Comparison of ENCODE assay signal across 7 cellular contexts in the genomic region with DNA sequence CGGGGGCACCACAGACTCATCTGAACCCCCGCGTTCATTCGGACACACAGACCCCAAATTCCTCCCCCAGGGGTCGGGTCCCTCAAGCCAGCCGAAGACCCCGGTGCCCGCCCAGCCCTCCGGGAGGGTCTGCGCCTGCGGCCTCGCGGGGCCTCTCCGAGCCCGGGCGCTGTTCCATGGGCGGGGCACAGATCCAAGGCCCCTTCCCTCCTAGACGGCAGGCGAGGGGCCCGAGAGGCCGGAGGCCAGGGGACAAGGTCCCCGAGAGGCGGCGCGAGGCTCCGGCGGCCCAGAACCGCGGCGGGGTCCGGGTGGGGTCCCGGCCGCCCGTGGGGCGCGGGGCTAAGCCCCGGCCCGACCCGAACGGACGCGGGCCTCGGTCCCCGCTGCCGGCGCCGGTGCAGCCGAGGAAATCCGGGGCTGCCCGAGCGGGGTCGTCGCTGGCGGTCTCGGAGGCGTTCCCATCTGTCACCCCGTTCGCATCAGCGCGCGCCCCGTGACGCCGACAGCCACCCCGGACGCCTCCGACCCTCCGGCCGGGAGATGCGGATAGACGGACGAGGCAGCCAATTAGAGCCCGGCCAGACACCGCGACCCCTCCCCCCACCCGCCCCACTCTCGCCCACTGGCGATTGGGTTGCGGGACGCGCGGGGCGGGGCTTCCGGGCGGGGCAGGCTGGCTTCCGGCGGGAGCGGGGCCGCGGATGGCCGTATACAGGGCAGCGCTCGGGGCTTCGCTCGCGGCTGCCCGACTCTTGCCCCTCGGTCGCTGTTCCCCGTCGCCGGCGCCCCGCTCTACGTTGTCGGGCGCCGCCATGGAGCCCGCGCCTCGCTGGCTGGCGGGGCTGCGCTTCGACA. TPM values are rescaled to one million over a fixed set of nuclear protein-coding genes. Genes with fewer than 3 reads are reported as not detected.
DNase-seq lines count a peak whose midpoint lies in the region; ATAC-seq, FAIRE-seq and TF ChIP-seq lines count a peak whose summit lies in the region.

SELENOO (plus strand) TSS at position 679 of the 858 bp plus-strand sequence; CDS start at position 705, 26 bp downstream.

- H3K9me3 ChIP-seq in WERI-Rb-1 (ENCODE audit: severe bottlenecking) (no peaks in the 10 kb centered on the region), mammary epithelial cell (replicated peaks; ENCODE audit: insufficient read depth, low read length) (no peaks in the 10 kb centered on the region), small intestine (ENCODE audit: control insufficient read depth, low read depth) (no peaks in the 10 kb centered on the region)

- in situ Hi-C loops in mammary epithelial cell (cut with MboI; ENCODE audit: low sequenced_read_pairs in 2 of 2) = loop anchor here (10.0 to 25.0 kb wide), 2 partner anchors 46 to 263 kb away; no protein-coding TSS in a partner anchor

- H3K9ac ChIP-seq in mammary epithelial cell (ENCODE audit: insufficient read depth, low read length) = peak within 1 kb of the TSS; percentile 59

- WGBS in mammary epithelial cell (ENCODE audit: low coverage, missing lambda C conversion rate) = 2% methylated on average over 15 of the region's 114 CpGs
- 0 to 1% (median 0%) methylated on average over 51 to 114 of the region's 114 CpGs for WGBS in small intestine, 3 donors

- TF ChIP-seq CTCF in WERI-Rb-1 (IDR thresholded peaks at IDR 0.05; ENCODE audit: low read depth, low read length) (no peak), mammary epithelial cell (conservative IDR thresholded peaks at IDR 0.05 in 1 of 2, IDR thresholded peaks at IDR 0.05 in 1 of 2; ENCODE audit: extremely low read depth in 1 of 2, insufficient read depth in 1 of 2, low read depth in 1 of 2, low read length in 2 of 2) (no peak)

- CTCF ChIA-PET in mammary epithelial cell (lab: Charles Lee; ENCODE audit: low non-redundant PET) = no interaction called here

- peak within 1 kb of the TSS; percentile 87 for H3K27ac ChIP-seq in WERI-Rb-1
- peak within 1 kb of the TSS; percentile 7 for H3K27ac ChIP-seq in mammary epithelial cell (ENCODE audit: insufficient read depth, low read depth, low read length)
- peak within 1 kb of the TSS; percentile 75 to 82 for H3K27ac ChIP-seq in small intestine (ENCODE audit: low read depth in 1 of 2, low read length in 1 of 2)

- FAIRE-seq in GM18507 (lab: Jason Lieb, UNC) (peak; percentile 89), small intestine (lab: Jason Lieb, UNC) (no peak)

- no peaks in the 10 kb centered on the region for H4K20me1 ChIP-seq in mammary epithelial cell (ENCODE audit: insufficient read depth, low read length)

- peak within 1 kb of the TSS; percentile 99 for H3K4me2 ChIP-seq in mammary epithelial cell (ENCODE audit: insufficient read depth, low read depth, low read length)

- intact Hi-C loops in mammary epithelial cell (cut with micrococcal nuclease) = loop anchor here (2.0 kb wide), 2 partner anchors 42 to 52 kb away; no protein-coding TSS in a partner anchor

- dilution Hi-C loops in mammary epithelial cell (cut with HindIII; ENCODE audit: low sequenced_read_pairs) = no loop called here

- peak within 1 kb of the TSS; percentile 84 for H2AFZ ChIP-seq in mammary epithelial cell (ENCODE audit: low read depth, low read length)

- H3K27me3 ChIP-seq in WERI-Rb-1 (ENCODE audit: insufficient read depth, low read depth, severe bottlenecking) (no peaks in the 10 kb centered on the region), mammary epithelial cell (ENCODE audit: insufficient read depth, low read length) (no peaks in the 10 kb centered on the region), small intestine (ENCODE audit: control insufficient read depth in 2 of 2, insufficient read depth in 2 of 2, low read length in 2 of 2) (no peaks in the 10 kb centered on the region)

- BruUV-seq in mammary epithelial cell (replicated peaks; lab: Mats Ljungman, UMichigan) = no TSS peak

- peaks cover 44% of the 10 kb centered on the region for H3K79me2 ChIP-seq in mammary epithelial cell (ENCODE audit: insufficient read depth, low read length)

- H3K4me3 ChIP-seq in WERI-Rb-1 (ENCODE audit: low read depth, low read length) = peak within 1 kb of the TSS; percentile 74
- peak within 1 kb of the TSS; percentile 63 to 86 (median 78) for H3K4me3 ChIP-seq in mammary epithelial cell (replicated peaks in 1 of 3; ENCODE audit: insufficient read depth in 1 of 3, low read depth in 2 of 3, low read length in 3 of 3)
- H3K4me3 ChIP-seq in small intestine (ENCODE audit: low read depth in 1 of 2, low read length in 2 of 2) = peak within 1 kb of the TSS; percentile 70 to 93

- DNase-seq in GM18507 (ENCODE audit: extremely low spot score, insufficient read length, low read depth) (peak; percentile 97), NCI-H2196 (lab: John Stamatoyannopoulos, UW; ENCODE audit: unreplicated experiment) (peak; percentile 63), WERI-Rb-1 (peak; percentile 94), mammary epithelial cell (peak; percentile 85), iPS-NIHi11 (ENCODE audit: low spot score) (peak; percentile 99), small intestine (peak; percentile 87)

- H3K4me1 ChIP-seq in mammary epithelial cell (ENCODE audit: insufficient read depth, low read length) = peaks cover 14% of the 10 kb centered on the region
- peaks cover 0 to 5% of the 10 kb centered on the region in 2 donors for H3K4me1 ChIP-seq in small intestine (ENCODE audit: control insufficient read depth in 2 of 2, insufficient read depth in 1 of 2, low read depth in 1 of 2, low read length in 1 of 2)

- ATAC-seq in HG02973 (IDR thresholded peaks at IDR 0.05; ENCODE audit: unreplicated experiment) = peak; percentile 41

- H3K36me3 ChIP-seq in WERI-Rb-1 = peaks cover 43% of the 10 kb centered on the region
- peaks cover 4% of the 10 kb centered on the region for H3K36me3 ChIP-seq in mammary epithelial cell (ENCODE audit: insufficient read depth, low read length)
- peaks cover 3 to 6% of the 10 kb centered on the region in 2 donors for H3K36me3 ChIP-seq in small intestine (ENCODE audit: control insufficient read depth in 2 of 2, insufficient read depth in 2 of 2, low read length in 2 of 2)

RNA-seq across cellular contexts. Expression of gene SELENOO, which starts in this region (rescaled TPM):
- total RNA-seq in mammary epithelial cell = 10 to 100 TPM; 21.5 to 36.9 TPM
- polyA plus RNA-seq in mammary epithelial cell (39.7 TPM), small intestine (10 to 100 TPM; 23.6 to 94.6 (median 90.8) TPM)
- polyA minus RNA-seq in mammary epithelial cell = 12.8 TPM

Comparison
In these comparisons a context has a peak if more than half of its experiments do, and no peak if none do; other contexts are left out.
1. Peak in every context shown above with its lines: DNase-seq, ATAC-seq, H3K4me3 ChIP-seq and H3K27ac ChIP-seq.
2. H3K27ac ChIP-seq: peak in every context shown above with its lines; median percentile 87 in WERI-Rb-1; 78 in small intestine; 7 in mammary epithelial cell.